In the genomic region with DNA sequence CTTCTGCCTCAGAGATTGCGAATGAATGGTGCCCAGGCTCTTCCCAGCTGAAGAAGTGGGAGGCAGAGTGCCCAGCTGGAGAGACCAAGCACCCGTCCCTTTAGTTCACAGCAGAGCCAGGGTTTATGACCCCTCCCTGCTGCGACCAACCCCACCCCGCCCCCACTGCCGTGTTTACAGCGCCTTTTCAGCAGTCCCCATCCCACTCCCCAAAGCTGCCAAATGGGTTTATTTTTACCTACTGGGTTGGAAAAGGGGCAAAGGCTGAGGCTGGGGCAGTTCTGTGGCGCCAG, we compare ENCODE assay signal across 1 cellular context.
TF ChIP-seq lines count a peak whose summit lies in the region.

No MANE protein-coding gene starts in this region.

TF ChIP-seq in K562, 482 proteins besides CTCF, POLR2A, EP300 and RAD21:
- TF ChIP-seq, protein P1, sequence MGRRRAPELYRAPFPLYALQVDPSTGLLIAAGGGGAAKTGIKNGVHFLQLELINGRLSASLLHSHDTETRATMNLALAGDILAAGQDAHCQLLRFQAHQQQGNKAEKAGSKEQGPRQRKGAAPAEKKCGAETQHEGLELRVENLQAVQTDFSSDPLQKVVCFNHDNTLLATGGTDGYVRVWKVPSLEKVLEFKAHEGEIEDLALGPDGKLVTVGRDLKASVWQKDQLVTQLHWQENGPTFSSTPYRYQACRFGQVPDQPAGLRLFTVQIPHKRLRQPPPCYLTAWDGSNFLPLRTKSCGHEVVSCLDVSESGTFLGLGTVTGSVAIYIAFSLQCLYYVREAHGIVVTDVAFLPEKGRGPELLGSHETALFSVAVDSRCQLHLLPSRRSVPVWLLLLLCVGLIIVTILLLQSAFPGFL (CRISPR knock-in tag; IDR thresholded peaks at IDR 0.05) = 0 out of 2 replicates have a peak, but pooled peaks have one; percentile 34
- TF ChIP-seq, protein P2, sequence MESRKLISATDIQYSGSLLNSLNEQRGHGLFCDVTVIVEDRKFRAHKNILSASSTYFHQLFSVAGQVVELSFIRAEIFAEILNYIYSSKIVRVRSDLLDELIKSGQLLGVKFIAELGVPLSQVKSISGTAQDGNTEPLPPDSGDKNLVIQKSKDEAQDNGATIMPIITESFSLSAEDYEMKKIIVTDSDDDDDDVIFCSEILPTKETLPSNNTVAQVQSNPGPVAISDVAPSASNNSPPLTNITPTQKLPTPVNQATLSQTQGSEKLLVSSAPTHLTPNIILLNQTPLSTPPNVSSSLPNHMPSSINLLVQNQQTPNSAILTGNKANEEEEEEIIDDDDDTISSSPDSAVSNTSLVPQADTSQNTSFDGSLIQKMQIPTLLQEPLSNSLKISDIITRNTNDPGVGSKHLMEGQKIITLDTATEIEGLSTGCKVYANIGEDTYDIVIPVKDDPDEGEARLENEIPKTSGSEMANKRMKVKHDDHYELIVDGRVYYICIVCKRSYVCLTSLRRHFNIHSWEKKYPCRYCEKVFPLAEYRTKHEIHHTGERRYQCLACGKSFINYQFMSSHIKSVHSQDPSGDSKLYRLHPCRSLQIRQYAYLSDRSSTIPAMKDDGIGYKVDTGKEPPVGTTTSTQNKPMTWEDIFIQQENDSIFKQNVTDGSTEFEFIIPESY (CRISPR knock-in tag; IDR thresholded peaks at IDR 0.05) = 0 out of 2 replicates have a peak, but pooled peaks have one; percentile 10
- TF ChIP-seq BRCA1 (IDR thresholded peaks at IDR 0.05) (no peak), BRCA1 (CRISPR knock-in tag; IDR thresholded peaks at IDR 0.05) (0 out of 2 replicates have a peak, but pooled peaks have one; percentile 15), FOXA3 (CRISPR knock-in tag; conservative IDR thresholded peaks at IDR 0.05 in 1 of 2, IDR thresholded peaks at IDR 0.05 in 1 of 2) (0 out of 4 replicates have a peak, but pooled peaks of 1 of the 2 experiments have one; percentile 4), PHF21A (IDR thresholded peaks at IDR 0.05; ENCODE audit: borderline replicate concordance, low read depth) (no peak)
TF ChIP-seq in K562: peak in this region for 4.
